In the genomic region with DNA sequence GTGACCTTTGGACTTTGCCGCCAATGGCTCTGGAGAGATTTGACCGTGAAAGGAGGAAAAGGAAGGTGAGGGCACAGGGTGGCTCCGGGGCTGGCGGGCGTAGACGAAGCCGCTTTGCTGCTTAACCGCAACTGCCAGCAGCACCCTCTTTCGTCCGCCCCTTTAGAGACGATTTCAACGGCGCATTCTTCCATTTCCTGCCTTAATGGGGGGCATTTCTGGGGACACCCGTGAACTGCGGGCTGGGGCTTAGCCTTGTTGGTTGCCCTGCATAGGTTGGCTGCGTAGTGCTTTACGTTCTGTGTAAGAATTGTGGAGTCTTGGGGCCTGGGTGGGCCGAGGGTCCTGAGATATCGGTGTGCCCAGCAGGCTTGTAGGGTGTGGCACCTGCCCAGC, we compare ENCODE assay signal across 1 cellular context.
TF ChIP-seq lines count a peak whose summit lies in the region.

No MANE protein-coding gene starts in this region.

TF ChIP-seq in WTC11, 78 proteins besides CTCF, POLR2A, EP300 and RAD21 (continued from another document):
- TF ChIP-seq ARID4B (CRISPR knock-in tag; IDR thresholded peaks at IDR 0.05; ENCODE audit: borderline replicate concordance) (no peak), RORB (CRISPR knock-in tag; IDR thresholded peaks at IDR 0.05) (no peak), ZNF671 (CRISPR knock-in tag; IDR thresholded peaks at IDR 0.05) (no peak), CBFB (CRISPR knock-in tag; IDR thresholded peaks at IDR 0.05; ENCODE audit: low read depth) (no peak)
TF ChIP-seq in WTC11: peak in this region for 0.
